Comparison of ENCODE assay signal across 8 cellular contexts in genomic region chr15:74099963-74100733, GRCh38. TPM values are rescaled to one million over a fixed set of nuclear protein-coding genes. Genes with fewer than 3 reads are reported as not detected.
DNase-seq lines count a peak whose midpoint lies in the region; ATAC-seq and TF ChIP-seq lines count a peak whose summit lies in the region.
"Not testable (repeated sequence)": the region's sequence is repeated elsewhere in the genome, so short reads cannot be mapped to it uniquely, and the experiment has no call there.

No MANE protein-coding gene starts in this region.

- H3K27ac ChIP-seq in AG04450 (ENCODE audit: low read depth, low read length); SK-N-SH (ENCODE audit: low read depth in 2 of 2, low read length in 1 of 2); mesodermal cell (ENCODE audit: low read depth, low read length, severe bottlenecking): not testable (repeated sequence)

- H3K9me2 ChIP-seq in SK-N-SH = not testable (repeated sequence)

- not testable (repeated sequence) for TF ChIP-seq CTCF in AG04450 (IDR thresholded peaks at IDR 0.05; ENCODE audit: low read depth, low read length); SK-N-SH (IDR thresholded peaks at IDR 0.05); fibroblast of the aortic adventitia (IDR thresholded peaks at IDR 0.05; ENCODE audit: insufficient read depth, low read length)

- H3K79me2 ChIP-seq in SK-N-SH (ENCODE audit: insufficient read depth) = not testable (repeated sequence)

- H3K4me1 ChIP-seq in SK-N-SH (ENCODE audit: control insufficient read depth in 1 of 2, insufficient read depth in 2 of 2, low read depth in 1 of 2, low read length in 1 of 2); mesodermal cell (ENCODE audit: control insufficient read depth, insufficient read depth, low read length, poor library complexity, severe bottlenecking): not testable (repeated sequence)

- not testable (repeated sequence) for H3K9me3 ChIP-seq in AG04450 (ENCODE audit: control insufficient read depth, insufficient read depth, low read length); SK-N-SH; mesodermal cell (ENCODE audit: control insufficient read depth, low read length)

- peak in 1 of 2 experiments; percentile 39; a peak in 1 of 4 replicates for TF ChIP-seq EP300 in SK-N-SH (IDR thresholded peaks at IDR 0.05; ENCODE audit: borderline replicate concordance in 1 of 2, low read depth in 1 of 2, low read length in 1 of 2)

- not testable (repeated sequence) for H4K20me1 ChIP-seq in SK-N-SH (ENCODE audit: insufficient read depth)

- H3K4me3 ChIP-seq in AG04450 (ENCODE audit: low read depth, low read length) = peak overlapping the region; percentile 49
- H3K4me3 ChIP-seq in SK-N-SH (ENCODE audit: low read depth in 2 of 2, low read length in 1 of 2) = peak overlapping the region; percentile 19 to 34; a peak in 3 of 4 replicates
- H3K4me3 ChIP-seq in fibroblast of the aortic adventitia (ENCODE audit: low read depth, low read length) = peak overlapping the region; percentile 49
- peak overlapping the region; percentile 14 for H3K4me3 ChIP-seq in mesodermal cell (ENCODE audit: extremely low read depth, insufficient read depth, low read length, poor library complexity, severe bottlenecking)

- POLR2A ChIA-PET in AG04450 (lab: Yijun Ruan, JAX); SK-N-SH (lab: Yijun Ruan, JAX): not testable (repeated sequence)

- 2% methylated on average over 19 of the region's 45 CpGs for WGBS in SK-N-SH (ENCODE audit: low lambda C conversion rate)
- 25 to 30% methylated on average over 16 to 17 of the region's 45 CpGs for WGBS in mesodermal cell (ENCODE audit: insufficient coverage in 2 of 2), 2 experiments

- H3F3A ChIP-seq in SK-N-SH (replicated peaks; ENCODE audit: insufficient read depth) = not testable (repeated sequence)

- TF ChIP-seq RAD21 in SK-N-SH (IDR thresholded peaks at IDR 0.05; ENCODE audit: low read length) = not testable (repeated sequence)

- H2AFZ ChIP-seq in SK-N-SH (ENCODE audit: low read depth) = peak overlapping the region; percentile 91; the same call in 1 of the 2 replicates

- ATAC-seq in GM19035 (IDR thresholded peaks at IDR 0.05; ENCODE audit: unreplicated experiment) = peak; percentile 92
- peak; percentile 69 for ATAC-seq in HG03108 (IDR thresholded peaks at IDR 0.05; ENCODE audit: unreplicated experiment)

- CTCF ChIA-PET in AG04450 (lab: Charles Lee); SK-N-SH (lab: Yijun Ruan, JAX): not testable (repeated sequence)

- DNase-seq in AG04450 (ENCODE audit: low read depth, low spot score) (peak; percentile 75), SK-N-SH (peak; percentile 92), fibroblast of the aortic adventitia (ENCODE audit: low read depth) (peak; percentile 86)
- peak; percentile 72 for DNase-seq in activated naive CD4-positive, alpha-beta T cell treated with anti-CD3 and anti-CD28 coated beads, Interleukin-2, amount 50 U/mL, for 16 hours
- DNase-seq in stimulated activated CD4-positive, alpha-beta T cell treated with anti-CD3 and anti-CD28 coated beads, Interleukin-1b, Interleukin-23, amount 100 ng/mL, for 4 hours (ENCODE audit: low read depth in 2 of 2) = peak; percentile 31 to 67

- not testable (repeated sequence) for H3K27me3 ChIP-seq in AG04450 (ENCODE audit: control insufficient read depth, insufficient read depth, low read length); SK-N-SH (ENCODE audit: insufficient read depth)

- not testable (repeated sequence) for H3K36me3 ChIP-seq in SK-N-SH (replicated peaks in 1 of 2; ENCODE audit: control insufficient read depth in 1 of 2, insufficient read depth in 2 of 2, low read length in 1 of 2); mesodermal cell (ENCODE audit: control insufficient read depth, insufficient read depth, low read length)

- H3K9ac ChIP-seq in SK-N-SH = not testable (repeated sequence)

- H3K4me2 ChIP-seq in SK-N-SH = not testable (repeated sequence)

TF ChIP-seq in SK-N-SH, 30 proteins besides CTCF, POLR2A, EP300 and RAD21:
- TF ChIP-seq TAF1 (IDR thresholded peaks at IDR 0.05; ENCODE audit: borderline replicate concordance, low read depth, low read length) (peak; percentile 34; the same call in 1 of the 2 replicates), NFIC (IDR thresholded peaks at IDR 0.05; ENCODE audit: borderline replicate concordance) (0 out of 2 replicates have a peak, but pooled peaks have one; percentile 14), CHD2 (IDR thresholded peaks at IDR 0.05; ENCODE audit: low read length, partially characterized antibody) (peak; percentile 87), USF2 (IDR thresholded peaks at IDR 0.05; ENCODE audit: borderline replicate concordance, low read depth, low read length) (peak; percentile 83), ELF1 (IDR thresholded peaks at IDR 0.05) (peak; percentile 85), GABPA (IDR thresholded peaks at IDR 0.05; ENCODE audit: low read depth) (peak; percentile 68), USF1 (IDR thresholded peaks at IDR 0.05; ENCODE audit: borderline replicate concordance, low read depth) (peak; percentile 93)
- TF ChIP-seq, protein P1, sequence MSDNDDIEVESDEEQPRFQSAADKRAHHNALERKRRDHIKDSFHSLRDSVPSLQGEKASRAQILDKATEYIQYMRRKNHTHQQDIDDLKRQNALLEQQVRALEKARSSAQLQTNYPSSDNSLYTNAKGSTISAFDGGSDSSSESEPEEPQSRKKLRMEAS (IDR thresholded peaks at IDR 0.05; ENCODE audit: low read depth) = peak; percentile 94
- TF ChIP-seq, protein P2, sequence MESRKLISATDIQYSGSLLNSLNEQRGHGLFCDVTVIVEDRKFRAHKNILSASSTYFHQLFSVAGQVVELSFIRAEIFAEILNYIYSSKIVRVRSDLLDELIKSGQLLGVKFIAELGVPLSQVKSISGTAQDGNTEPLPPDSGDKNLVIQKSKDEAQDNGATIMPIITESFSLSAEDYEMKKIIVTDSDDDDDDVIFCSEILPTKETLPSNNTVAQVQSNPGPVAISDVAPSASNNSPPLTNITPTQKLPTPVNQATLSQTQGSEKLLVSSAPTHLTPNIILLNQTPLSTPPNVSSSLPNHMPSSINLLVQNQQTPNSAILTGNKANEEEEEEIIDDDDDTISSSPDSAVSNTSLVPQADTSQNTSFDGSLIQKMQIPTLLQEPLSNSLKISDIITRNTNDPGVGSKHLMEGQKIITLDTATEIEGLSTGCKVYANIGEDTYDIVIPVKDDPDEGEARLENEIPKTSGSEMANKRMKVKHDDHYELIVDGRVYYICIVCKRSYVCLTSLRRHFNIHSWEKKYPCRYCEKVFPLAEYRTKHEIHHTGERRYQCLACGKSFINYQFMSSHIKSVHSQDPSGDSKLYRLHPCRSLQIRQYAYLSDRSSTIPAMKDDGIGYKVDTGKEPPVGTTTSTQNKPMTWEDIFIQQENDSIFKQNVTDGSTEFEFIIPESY (IDR thresholded peaks at IDR 0.05; ENCODE audit: borderline replicate concordance, low read depth) = peak; percentile 92

RNA-seq across cellular contexts. Expression of gene GOLGA6A, which starts 17.8 kb away (rescaled TPM):
- polyA plus RNA-seq in AG04450 (2011; rRNA removed) = not detected in 2 replicates
- not detected in 2 replicates for polyA minus RNA-seq in AG04450 (2011; rRNA and poly(A)+ RNA removed)
- polyA plus RNA-seq in SK-N-SH (2012; rRNA removed) = not detected in 2 replicates
- polyA plus RNA-seq in SK-N-SH (2012; cell fraction: cytosol; rRNA removed) = not detected in 2 replicates
- polyA plus RNA-seq in SK-N-SH (2012; cell fraction: nucleus; rRNA removed) = 0.02 TPM in 2 replicates
- total RNA-seq in fibroblast of the aortic adventitia (ENCODE audit: low replicate concordance) = not detected in 2 replicates
- not detected for polyA plus RNA-seq in mesodermal cell (2013, experiment 1 of 2)
- polyA plus RNA-seq in mesodermal cell (2013, experiment 2 of 2) = not detected

RNA-seq across cellular contexts. Expression of gene ISLR2, which starts 30.2 kb away (rescaled TPM):
- polyA plus RNA-seq in AG04450 (2011; rRNA removed) (not detected in 2 replicates), SK-N-SH (2012; rRNA removed) (0.56 and 0.58 TPM in 2 replicates)
- not detected in 2 replicates for polyA minus RNA-seq in AG04450 (2011; rRNA and poly(A)+ RNA removed)
- polyA plus RNA-seq in SK-N-SH (2012; cell fraction: cytosol; rRNA removed) = 0.46 and 0.64 TPM in 2 replicates
- 0.45 and 1.1 TPM in 2 replicates for polyA plus RNA-seq in SK-N-SH (2012; cell fraction: nucleus; rRNA removed)
- 0.36 and 0.90 TPM in 2 replicates for total RNA-seq in fibroblast of the aortic adventitia (ENCODE audit: low replicate concordance)
- polyA plus RNA-seq in mesodermal cell (2013, experiment 1 of 2) = 2.3 TPM
- polyA plus RNA-seq in mesodermal cell (2013, experiment 2 of 2) = 1.3 TPM
